In the genomic region with DNA sequence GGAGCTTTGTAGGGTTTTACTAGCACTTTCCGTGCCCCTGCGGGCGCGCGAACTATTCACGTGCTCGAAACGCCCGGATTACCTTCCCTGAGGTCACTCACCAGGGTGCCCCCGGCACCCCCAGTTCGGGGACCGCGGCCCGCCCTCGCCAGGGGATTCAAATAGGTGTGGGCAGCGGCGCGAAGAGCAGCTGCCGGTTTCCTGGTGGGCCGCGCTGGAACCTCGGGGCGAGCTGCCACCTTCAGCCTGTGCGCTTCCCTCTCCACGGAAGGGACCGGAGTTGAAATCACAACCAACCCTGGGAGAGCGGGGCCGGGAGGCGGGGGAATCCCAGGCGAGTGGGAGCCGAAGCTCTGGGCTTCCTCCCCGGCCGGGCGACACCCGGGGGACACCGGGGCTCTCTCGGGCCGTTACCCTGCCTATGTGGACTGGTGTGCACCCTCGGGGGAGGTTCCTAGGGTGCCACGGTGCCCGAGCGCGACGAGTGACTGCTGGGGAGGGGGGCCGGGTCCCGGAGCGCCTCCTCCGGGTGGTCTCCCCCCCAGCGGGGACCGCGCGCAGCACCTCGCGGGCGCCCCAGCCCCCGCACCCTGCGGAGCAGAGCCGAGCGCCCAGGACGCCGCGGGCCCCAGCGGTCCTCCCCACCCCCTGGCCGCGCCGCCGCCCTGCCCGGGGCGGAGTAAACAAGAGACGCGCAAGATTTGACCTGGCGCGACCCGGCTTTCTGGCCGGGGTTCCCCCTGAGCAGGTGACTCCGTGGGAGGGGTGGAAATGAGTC, we compare ENCODE assay signal across 8 cellular contexts. TPM values are rescaled to one million over a fixed set of nuclear protein-coding genes. Genes with fewer than 3 reads are reported as not detected.
A peak's percentile ranks its signal among the peaks of the same experiment; 100 is the strongest.
DNase-seq lines count a peak whose midpoint lies in the region; ATAC-seq, FAIRE-seq and TF ChIP-seq lines count a peak whose summit lies in the region.

No MANE protein-coding gene starts in this region.

- H3K9me1 ChIP-seq in keratinocyte (ENCODE audit: control insufficient read depth, extremely low read depth, insufficient read depth, low read length): no peaks in the 10 kb centered on the region

- H3K4me1 ChIP-seq in keratinocyte (ENCODE audit: control insufficient read depth, extremely low read depth, insufficient read depth, low read length): peaks cover 23% of the 10 kb centered on the region

- no peak for TF ChIP-seq RAD21 in Ishikawa (IDR thresholded peaks at IDR 0.05; ENCODE audit: low read depth)

- peaks cover 31% of the 10 kb centered on the region for H3K79me2 ChIP-seq in keratinocyte (ENCODE audit: control insufficient read depth, insufficient read depth, low read length)

- H2AFZ ChIP-seq in keratinocyte (ENCODE audit: control insufficient read depth, low read length): peak overlapping the region; percentile 67

- no peaks in the 10 kb centered on the region for H4K20me1 ChIP-seq in keratinocyte (ENCODE audit: control insufficient read depth, extremely low read depth, insufficient read depth, low read length)

- H3K4me3 ChIP-seq in cardiac fibroblast (replicated peaks in 1 of 2; ENCODE audit: low read depth in 2 of 2, low read length in 2 of 2): peak overlapping the region; percentile 91 to 99
- peak overlapping the region; percentile 69 to 86 (median 79) for H3K4me3 ChIP-seq in keratinocyte (ENCODE audit: control insufficient read depth in 2 of 3, extremely low read depth in 1 of 3, insufficient read depth in 2 of 3, low read depth in 1 of 3, low read length in 3 of 3)

- H3K9ac ChIP-seq in keratinocyte (ENCODE audit: control insufficient read depth, extremely low read depth, insufficient read depth, low read length): peak overlapping the region; percentile 100

- H3K27me3 ChIP-seq in keratinocyte (ENCODE audit: control insufficient read depth, extremely low read depth, insufficient read depth, low read length): no peaks in the 10 kb centered on the region

- DNase-seq in EL: peak; percentile 70
- DNase-seq in activated CD4-positive, CD25-positive, alpha-beta regulatory T cell (lab: John Stamatoyannopoulos, UW): peak; percentile 38 to 54 (median 52)
- peak; percentile 80 to 83 for DNase-seq in cardiac fibroblast (ENCODE audit: low read depth in 2 of 2)
- no peak for DNase-seq in keratinocyte (ENCODE audit: low read depth, low spot score)
- peak; percentile 62 to 65 for DNase-seq in stimulated activated CD4-positive, alpha-beta T cell treated with anti-CD3 and anti-CD28 coated beads, Interleukin-15, amount 100 ng/mL, for 48 hours (ENCODE audit: low read depth in 2 of 2)
- no peak for DNase-seq in SKM-1 (lab: John Stamatoyannopoulos, UW; ENCODE audit: unreplicated experiment)

- ATAC-seq in GM21619 (IDR thresholded peaks at IDR 0.05; ENCODE audit: unreplicated experiment): peak; percentile 44

- H3K36me3 ChIP-seq in keratinocyte (ENCODE audit: control insufficient read depth in 2 of 2, extremely low read depth in 1 of 2, insufficient read depth in 2 of 2, low read length in 2 of 2): no peaks in the 10 kb centered on the region

- no peaks in the 10 kb centered on the region for H3K9me3 ChIP-seq in keratinocyte (ENCODE audit: control insufficient read depth, low read depth, low read length)

- FAIRE-seq in keratinocyte (lab: Jason Lieb, UNC): no peak

- H3K4me2 ChIP-seq in keratinocyte (ENCODE audit: control insufficient read depth, extremely low read depth, insufficient read depth, low read depth, low read length): peak overlapping the region; percentile 95

- TF ChIP-seq CTCF in cardiac fibroblast (IDR thresholded peaks at IDR 0.05; ENCODE audit: low read depth, low read length) (no peak), keratinocyte (optimal IDR thresholded peaks at IDR 0.05 in 1 of 3, IDR thresholded peaks at IDR 0.05 in 1 of 3, conservative IDR thresholded peaks at IDR 0.05 in 1 of 3; ENCODE audit: extremely low read depth in 1 of 3, insufficient read depth in 2 of 3, low read length in 3 of 3) (no peak)

- peak overlapping the region; percentile 99 for H3K27ac ChIP-seq in keratinocyte (ENCODE audit: control insufficient read depth, insufficient read depth, low read length)

- peak; percentile 69; the same call in 1 of the 2 replicates for TF ChIP-seq EP300 in Ishikawa (IDR thresholded peaks at IDR 0.05; ENCODE audit: borderline replicate concordance)

- dilution Hi-C loops in keratinocyte (cut with MboI; ENCODE audit: extremely low pct_ligation_motif_present, low sequenced_read_pairs): no loop called here

TF ChIP-seq in Ishikawa, 13 proteins besides CTCF, POLR2A, EP300 and RAD21:
- TF ChIP-seq, protein P1, sequence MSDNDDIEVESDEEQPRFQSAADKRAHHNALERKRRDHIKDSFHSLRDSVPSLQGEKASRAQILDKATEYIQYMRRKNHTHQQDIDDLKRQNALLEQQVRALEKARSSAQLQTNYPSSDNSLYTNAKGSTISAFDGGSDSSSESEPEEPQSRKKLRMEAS (IDR thresholded peaks at IDR 0.05): 0 out of 2 replicates have a peak, but pooled peaks have one; percentile 41
- TF ChIP-seq TCF12 (IDR thresholded peaks at IDR 0.05; ENCODE audit: low read depth) (peak; percentile 78), NFIC (IDR thresholded peaks at IDR 0.05) (peak; percentile 70), TAF1 (IDR thresholded peaks at IDR 0.05; ENCODE audit: low read depth) (peak; percentile 42; the same call in 1 of the 2 replicates), FOXM1 (IDR thresholded peaks at IDR 0.05; ENCODE audit: borderline replicate concordance, low read depth) (no peak), CEBPB (IDR thresholded peaks at IDR 0.05) (no peak), TEAD4 (IDR thresholded peaks at IDR 0.05) (no peak), ZBTB7A (IDR thresholded peaks at IDR 0.05; ENCODE audit: low read depth) (0 out of 2 replicates have a peak, but pooled peaks have one; percentile 65), EGR1 (IDR thresholded peaks at IDR 0.05) (0 out of 2 replicates have a peak, but pooled peaks have one; percentile 31)
- TF ChIP-seq, protein P2, sequence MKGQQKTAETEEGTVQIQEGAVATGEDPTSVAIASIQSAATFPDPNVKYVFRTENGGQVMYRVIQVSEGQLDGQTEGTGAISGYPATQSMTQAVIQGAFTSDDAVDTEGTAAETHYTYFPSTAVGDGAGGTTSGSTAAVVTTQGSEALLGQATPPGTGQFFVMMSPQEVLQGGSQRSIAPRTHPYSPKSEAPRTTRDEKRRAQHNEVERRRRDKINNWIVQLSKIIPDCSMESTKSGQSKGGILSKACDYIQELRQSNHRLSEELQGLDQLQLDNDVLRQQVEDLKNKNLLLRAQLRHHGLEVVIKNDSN (IDR thresholded peaks at IDR 0.05): peak; percentile 71

RNA-seq across cellular contexts. Expression of a gene that starts 2.1 kb away (rescaled TPM):
- 5.9 to 8.9 TPM (median 6.5 TPM) in 3 replicates for polyA plus RNA-seq in keratinocyte
- polyA plus RNA-seq in keratinocyte (2011; ENCODE audit: low read depth): 9.0 TPM
- polyA plus RNA-seq in keratinocyte (2011; cell fraction: cytosol; rRNA removed): 3.9 and 4.8 TPM in 2 replicates
- 17.0 and 18.4 TPM in 2 replicates for polyA plus RNA-seq in keratinocyte (2011; cell fraction: nucleus; rRNA removed)
- polyA plus RNA-seq in keratinocyte (2012; ENCODE audit: low replicate concordance): 8.4 and 8.7 TPM in 2 replicates
- polyA minus RNA-seq in keratinocyte: 15.0 to 21.8 TPM (median 15.5 TPM) in 3 replicates
- 4.2 TPM for polyA minus RNA-seq in keratinocyte (2011; cell fraction: cytosol; rRNA and poly(A)+ RNA removed)
- polyA minus RNA-seq in keratinocyte (2011; cell fraction: nucleus; rRNA and poly(A)+ RNA removed): 13.5 and 26.3 TPM in 2 replicates

Comparison
In these comparisons a context has a peak if more than half of its experiments do, and no peak if none do; other contexts are left out.
1. DNase-seq: peak in EL (single experiment), activated CD4-positive, CD25-positive, alpha-beta regulatory T cell (4 of 4), cardiac fibroblast (2 of 2) and stimulated activated CD4-positive, alpha-beta T cell treated with anti-CD3 and anti-CD28 coated beads, Interleukin-15, amount 100 ng/mL, for 48 hours (2 of 2); none in keratinocyte (single experiment) and SKM-1 (single experiment).